ENCODE assay signal across 13 cellular contexts in genomic region chr13:42747399-42747873, GRCh38. TPM values are rescaled to one million over a fixed set of nuclear protein-coding genes. Genes with fewer than 3 reads are reported as not detected.
DNase-seq lines count a peak whose midpoint lies in the region; ATAC-seq, FAIRE-seq and TF ChIP-seq lines count a peak whose summit lies in the region.
"Had no signal": no experiment of that assay in that cellular context is flagged by ENCODE, and none has a peak within 500 bp of the region (broad histone marks: within the 10 kb centered on the region; RNA-seq: fewer than 3 reads in every experiment).

No MANE protein-coding gene starts in this region.

- no peaks in the 10 kb centered on the region for H3K27me3 Mint-ChIP-seq in MCF 10A (ENCODE audit: insufficient read depth, unreplicated experiment)

- intact Hi-C loops in MCF 10A (cut with micrococcal nuclease) (no loop called here), breast epithelium (cut with DNase I; ENCODE audit: low total_unique reads) (no loop called here), left ventricle myocardium inferior (cut with micrococcal nuclease) (no loop called here), upper lobe of right lung (cut with DNase I) (no loop called here)

- FAIRE-seq in H54 (lab: Jason Lieb, UNC), result no peak

- no peaks in the 10 kb centered on the region for H3K36me3 Mint-ChIP-seq in MCF 10A (ENCODE audit: insufficient read depth, unreplicated experiment)

- no peak overlapping the region for H3K4me3 Mint-ChIP-seq in MCF 10A (ENCODE audit: unreplicated experiment)
- H3K4me3 Mint-ChIP-seq: B cell; dendritic cell treated with granulocyte-macrophage colony-stimulating factor and Interleukin-4, amounts not matched to agents 40 ng/mL and 50 ng/mL, for 4 days; stimulated activated naive CD8-positive, alpha-beta T cell treated with anti-CD3 and anti-CD28 coated beads, Interleukin-15, Interleukin-2, amounts not matched to agents 100 ng/mL and 50 ng/mL, for 24 hours had no signal

- TF ChIP-seq CTCF in MCF 10A (IDR thresholded peaks at IDR 0.05; ENCODE audit: unreplicated experiment) (no peak), breast epithelium (IDR thresholded peaks at IDR 0.05) (no peak), left ventricle myocardium inferior (IDR thresholded peaks at IDR 0.05; ENCODE audit: borderline replicate concordance) (no peak), upper lobe of right lung (IDR thresholded peaks at IDR 0.05) (no peak)

- H3K4me3 ChIP-seq in breast epithelium, result no peak overlapping the region
- no peak overlapping the region for H3K4me3 ChIP-seq in adipocyte (ENCODE audit: low read length)
- H3K4me3 ChIP-seq in left ventricle myocardium inferior, result no peak overlapping the region
- H3K4me3 ChIP-seq in upper lobe of right lung, result no peak overlapping the region
- H3K4me3 ChIP-seq: spleen had no signal

- H3K9ac ChIP-seq in adipocyte (ENCODE audit: low read length), result no peak overlapping the region

- H3K9me3 Mint-ChIP-seq in MCF 10A (ENCODE audit: unreplicated experiment), result no peaks in the 10 kb centered on the region
- H3K9me3 Mint-ChIP-seq: dendritic cell treated with granulocyte-macrophage colony-stimulating factor and Interleukin-4, amounts not matched to agents 40 ng/mL and 50 ng/mL, for 4 days; stimulated activated naive CD8-positive, alpha-beta T cell treated with anti-CD3 and anti-CD28 coated beads, Interleukin-15, Interleukin-2, amounts not matched to agents 100 ng/mL and 50 ng/mL, for 24 hours had no signal

- CTCF ChIA-PET in MCF 10A (lab: Yijun Ruan, JAX), result interaction anchor here (1.1 kb wide), 1 partner anchor 13 kb away, joined by 3 read pairs; no protein-coding TSS in a partner anchor

- POLR2A ChIA-PET in MCF 10A (lab: Yijun Ruan, JAX), result interaction anchor here (0.5 kb wide), 1 partner anchor 60 kb away, joined by 3 read pairs; no protein-coding TSS in a partner anchor

- H3K27ac ChIP-seq in breast epithelium, result no peak overlapping the region
- H3K27ac ChIP-seq in left ventricle myocardium inferior (replicated peaks), result peak overlapping the region; percentile 75
- no peak overlapping the region for H3K27ac ChIP-seq in upper lobe of right lung
- H3K27ac ChIP-seq: spleen had no signal

- no TSS peak for BruUV-seq in MCF 10A (replicated peaks; lab: Mats Ljungman, UMichigan)

- H3K27ac Mint-ChIP-seq in MCF 10A (ENCODE audit: low read depth, unreplicated experiment), result peak overlapping the region; percentile 28
- H3K27ac Mint-ChIP-seq: B cell; dendritic cell treated with granulocyte-macrophage colony-stimulating factor and Interleukin-4, amounts not matched to agents 40 ng/mL and 50 ng/mL, for 4 days; stimulated activated naive CD8-positive, alpha-beta T cell treated with anti-CD3 and anti-CD28 coated beads, Interleukin-15, Interleukin-2, amounts not matched to agents 100 ng/mL and 50 ng/mL, for 24 hours had no signal

- peaks cover 17% of the 10 kb centered on the region for H3K4me1 Mint-ChIP-seq in MCF 10A (ENCODE audit: insufficient read depth, unreplicated experiment)
- H3K4me1 Mint-ChIP-seq: B cell had no signal

- H3K4me1 ChIP-seq in breast epithelium, result no peaks in the 10 kb centered on the region
- peaks cover 17% of the 10 kb centered on the region for H3K4me1 ChIP-seq in adipocyte (ENCODE audit: control insufficient read depth, insufficient read depth, low read length)
- H3K4me1 ChIP-seq in left ventricle myocardium inferior, result peaks cover 17% of the 10 kb centered on the region
- no peaks in the 10 kb centered on the region for H3K4me1 ChIP-seq in upper lobe of right lung
- H3K4me1 ChIP-seq: spleen had no signal

- H3K27me3 ChIP-seq in breast epithelium (no peaks in the 10 kb centered on the region), adipocyte (replicated peaks; ENCODE audit: control insufficient read depth, insufficient read depth, low read length) (no peaks in the 10 kb centered on the region), left ventricle myocardium inferior (ENCODE audit: low read depth) (no peaks in the 10 kb centered on the region), upper lobe of right lung (no peaks in the 10 kb centered on the region)
- H3K27me3 ChIP-seq: spleen had no signal

- ATAC-seq in upper lobe of right lung (peak; percentile 45), HG03460 (IDR thresholded peaks at IDR 0.05; ENCODE audit: unreplicated experiment) (no peak)

- H3K9me3 ChIP-seq in breast epithelium (no peaks in the 10 kb centered on the region), adipocyte (ENCODE audit: control insufficient read depth, low read length) (no peaks in the 10 kb centered on the region), left ventricle myocardium inferior (replicated peaks) (no peaks in the 10 kb centered on the region), upper lobe of right lung (no peaks in the 10 kb centered on the region)
- H3K9me3 ChIP-seq: spleen had no signal

- H3K36me3 ChIP-seq in breast epithelium (no peaks in the 10 kb centered on the region), adipocyte (ENCODE audit: control insufficient read depth, insufficient read depth, low read length, severe bottlenecking) (no peaks in the 10 kb centered on the region), left ventricle myocardium inferior (no peaks in the 10 kb centered on the region), upper lobe of right lung (no peaks in the 10 kb centered on the region)
- H3K36me3 ChIP-seq: spleen had no signal

- TF ChIP-seq POLR2A in breast epithelium (IDR thresholded peaks at IDR 0.05) (no peak), H54 (IDR thresholded peaks at IDR 0.05; ENCODE audit: low read depth, low read length) (no peak)

- DNase-seq in MCF 10A (ENCODE audit: unreplicated experiment) (peak; percentile 85), breast epithelium (ENCODE audit: low spot score in 2 of 2) (no peak), adipocyte (ENCODE audit: low read depth) (peak; percentile 94), left ventricle myocardium inferior (no peak), upper lobe of right lung (no peak), H54 (ENCODE audit: insufficient read length, low spot score) (no peak), cerebellum (ENCODE audit: low spot score) (no peak)
- DNase-seq: NCI-H2107, spleen had no signal

RNA-seq across cellular contexts. Expression of gene FAM216B, which starts 33.9 kb away (rescaled TPM):
- total RNA-seq in MCF 10A (2022) (not detected in 2 replicates), breast epithelium (not detected), left ventricle myocardium inferior (0.99 TPM), upper lobe of right lung (not detected), cerebellum (2.9 TPM)
- total RNA-seq: B cell, spleen had no signal

Comparison
In these comparisons a context has a peak if more than half of its experiments do, and no peak if none do; other contexts are left out.
1. DNase-seq: peak in MCF 10A (single experiment) and adipocyte (single experiment); none in breast epithelium (0 of 2), left ventricle myocardium inferior (single experiment), upper lobe of right lung (single experiment), H54 (single experiment) and cerebellum (single experiment).